7 cellular contexts compared by ENCODE assay signal in the genomic region with DNA sequence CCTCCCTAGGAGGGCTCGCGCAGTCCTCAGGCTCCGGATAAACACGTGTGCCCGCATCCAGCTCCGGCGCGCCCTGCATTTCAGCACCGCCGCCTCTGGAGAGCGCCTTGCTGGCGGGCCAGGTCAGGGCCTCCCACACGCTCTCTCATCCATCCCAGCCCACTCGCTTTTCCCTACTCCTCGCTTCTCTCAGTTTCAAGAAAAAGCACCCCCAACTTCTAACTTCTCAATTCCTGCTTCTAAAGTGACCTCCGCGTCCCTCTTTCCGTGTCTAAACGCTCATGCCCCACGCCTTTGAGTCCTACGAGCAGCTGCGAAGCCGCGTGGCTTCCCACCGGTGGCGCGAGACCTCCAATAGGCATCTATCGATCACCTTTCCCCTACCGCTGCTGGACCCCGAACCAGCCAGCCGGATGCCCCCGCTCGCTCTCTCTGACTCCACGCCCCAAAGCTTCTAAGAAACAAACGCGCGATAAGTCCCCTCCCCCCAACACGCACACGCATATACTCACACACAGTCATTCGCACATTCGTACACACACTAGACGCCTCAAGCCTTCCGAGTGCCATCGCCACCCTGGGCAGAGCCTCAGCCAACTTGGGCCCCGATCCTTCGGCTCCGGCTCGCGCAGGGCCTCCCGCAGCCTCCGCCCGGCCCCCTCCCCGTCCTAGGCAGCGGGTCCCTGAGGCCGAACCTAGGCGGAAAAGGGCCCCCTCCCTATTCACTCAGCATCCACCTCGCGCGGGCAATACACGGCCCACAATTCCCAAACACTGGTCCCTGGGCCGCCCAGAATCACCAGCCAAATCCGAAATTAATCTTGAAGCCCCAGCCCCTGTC. TPM values are rescaled to one million over a fixed set of nuclear protein-coding genes. Genes with fewer than 3 reads are reported as not detected.
DNase-seq lines count a peak whose midpoint lies in the region; ATAC-seq, FAIRE-seq and TF ChIP-seq lines count a peak whose summit lies in the region.

No MANE protein-coding gene starts in this region.

- POLR2A ChIA-PET in HEK293T (lab: Yijun Ruan, JAX) = no interaction called here
- POLR2A ChIA-PET in K562 (lab: Yijun Ruan, JAX) = interaction anchor here (1.0 kb wide), 1 partner anchor 14 kb away, joined by 3 read pairs; no protein-coding TSS in a partner anchor

- H3K27me3 ChIP-seq in Peyer's patch (peaks cover 0 to 14% of the 10 kb centered on the region in 2 donors), K562 (ENCODE audit: control insufficient read depth in 2 of 2, insufficient read depth in 2 of 2, low read length in 2 of 2) (peaks cover 28 to 32% of the 10 kb centered on the region in 2 experiments), hepatocyte (peaks cover 49% of the 10 kb centered on the region)

- no peaks in the 10 kb centered on the region for H3K9me2 ChIP-seq in hepatocyte (replicated peaks; ENCODE audit: insufficient read depth)

- H3K79me2 ChIP-seq in K562 (ENCODE audit: control insufficient read depth, insufficient read depth, low read length) (no peaks in the 10 kb centered on the region), hepatocyte (no peaks in the 10 kb centered on the region)

- CTCF ChIA-PET in HEK293T (lab: Yijun Ruan, JAX) = interaction anchor here (1.4 kb wide), 1 partner anchor 11 kb away, joined by 4 read pairs; no protein-coding TSS in a partner anchor
- CTCF ChIA-PET in K562 (lab: Yijun Ruan, JAX; ENCODE audit: low intra/inter-chr PET ratio) = no interaction called here

- no peak overlapping the region for H3K9ac ChIP-seq in K562 (ENCODE audit: insufficient read depth in 1 of 2, low read depth in 2 of 2, low read length in 2 of 2)

- H4K20me1 ChIP-seq in K562 (replicated peaks; ENCODE audit: control insufficient read depth, insufficient read depth, low read length) (no peaks in the 10 kb centered on the region), hepatocyte (ENCODE audit: insufficient read depth, poor library complexity, severe bottlenecking) (no peaks in the 10 kb centered on the region)

- TF ChIP-seq POLR2A in Peyer's patch (IDR thresholded peaks at IDR 0.05) = no peak
- TF ChIP-seq POLR2A in K562 (conservative IDR thresholded peaks at IDR 0.05) = no peak

- peak; percentile 81 for DNase-seq in HEK293T (ENCODE audit: extremely low spot score)
- DNase-seq in Peyer's patch = peak in 2 of 3 donors; percentile 48 to 55
- DNase-seq in K562 (ENCODE audit: extremely low read depth in 1 of 4, low spot score in 3 of 4) = peak in 3 of 4 experiments; percentile 19 to 28 (median 21)
- peak; percentile 87 for DNase-seq in hepatocyte (ENCODE audit: low spot score)
- DNase-seq in putamen (ENCODE audit: low spot score) = peak; percentile 43

- H3K36me3 ChIP-seq in Peyer's patch = no peaks in the 10 kb centered on the region
- no peaks in the 10 kb centered on the region; the same call in 2 of the 3 replicates for H3K36me3 ChIP-seq in K562 (ENCODE audit: control insufficient read depth, insufficient read depth, low read length)
- H3K36me3 ChIP-seq in hepatocyte (replicated peaks; ENCODE audit: insufficient read depth, low read depth) = no peaks in the 10 kb centered on the region

- H2AFZ ChIP-seq in K562 (ENCODE audit: low read depth, low read length) = no peak overlapping the region
- H2AFZ ChIP-seq in hepatocyte = no peak overlapping the region

- no peaks in the 10 kb centered on the region for H3K9me1 ChIP-seq in K562 (ENCODE audit: control insufficient read depth, insufficient read depth, low read length)

- no peak for TF ChIP-seq EP300 in K562 (IDR thresholded peaks at IDR 0.05; ENCODE audit: low read length)

- in situ Hi-C loops in K562 (cut with MboI) = no loop called here

- H3K4me1 ChIP-seq in Peyer's patch (peaks cover 0 to 23% (median 4%) of the 10 kb centered on the region in 4 donors), K562 (replicated peaks in 1 of 2; ENCODE audit: control insufficient read depth in 2 of 2, insufficient read depth in 2 of 2, low read length in 2 of 2) (peaks cover 0 to 13% of the 10 kb centered on the region in 2 experiments; a peak in 1 of 5 replicates), hepatocyte (ENCODE audit: insufficient read depth) (peaks cover 14% of the 10 kb centered on the region)

- H3K4me2 ChIP-seq in K562 (ENCODE audit: insufficient read depth, low read length) = no peak overlapping the region
- peak overlapping the region; percentile 92 for H3K4me2 ChIP-seq in hepatocyte

- WGBS in K562 (ENCODE audit: insufficient coverage, low coverage, missing lambda C conversion rate) = 39% methylated on average over 57 of the region's 62 CpGs
- WGBS in hepatocyte (ENCODE audit: low lambda C conversion rate, missing lambda C conversion rate) = 3% methylated on average over 61 of the region's 62 CpGs

- no TSS peak for BruUV-seq in K562 (replicated peaks; lab: Mats Ljungman, UMichigan)

- no peak for TF ChIP-seq CTCF in Peyer's patch (IDR thresholded peaks at IDR 0.05)
- TF ChIP-seq CTCF in K562 (IDR thresholded peaks at IDR 0.05 in 2 of 3, conservative IDR thresholded peaks at IDR 0.05 in 1 of 3; ENCODE audit: insufficient read depth in 2 of 3, low read depth in 1 of 3, low read length in 3 of 3) = no peak
- no peak for TF ChIP-seq CTCF in hepatocyte (IDR thresholded peaks at IDR 0.05; ENCODE audit: poor library complexity)

- H3K9me3 ChIP-seq in Peyer's patch (no peaks in the 10 kb centered on the region), K562 (replicated peaks; ENCODE audit: control insufficient read depth, insufficient read depth, low read depth, low read length) (no peaks in the 10 kb centered on the region), hepatocyte (ENCODE audit: low read depth) (no peaks in the 10 kb centered on the region)

- no peak overlapping the region for H3K27ac ChIP-seq in Peyer's patch
- H3K27ac ChIP-seq in K562 (ENCODE audit: extremely low read depth, low read depth, low read length) = no peak overlapping the region
- H3K27ac ChIP-seq in hepatocyte = no peak overlapping the region

- H3K4me3 ChIP-seq in Peyer's patch (peak overlapping the region in 2 of 4 donors; percentile 3 to 36), K562 (no peak overlapping the region), hepatocyte (peak overlapping the region; percentile 59)

- TF ChIP-seq RAD21 in K562 (CRISPR knock-in tag; conservative IDR thresholded peaks at IDR 0.05 in 1 of 2, IDR thresholded peaks at IDR 0.05 in 1 of 2) = no peak

- ATAC-seq in K562 (peak; percentile 81), GM19035 (IDR thresholded peaks at IDR 0.05; ENCODE audit: unreplicated experiment) (no peak), GM18858 (IDR thresholded peaks at IDR 0.05; ENCODE audit: unreplicated experiment) (no peak)

- intact Hi-C loops in K562 (cut with micrococcal nuclease) = no loop called here

- no peak for FAIRE-seq in K562 (lab: Jason Lieb, UNC)

TF ChIP-seq in HEK293T, 16 proteins besides CTCF, POLR2A, EP300 and RAD21:
- no peak for TF ChIP-seq FOXK2 (IDR thresholded peaks at IDR 0.05)
- TF ChIP-seq ARNT (IDR thresholded peaks at IDR 0.05) = no peak
- no peak for TF ChIP-seq HDGF (IDR thresholded peaks at IDR 0.05; ENCODE audit: borderline replicate concordance)
- TF ChIP-seq SP1 (IDR thresholded peaks at IDR 0.05) = no peak
TF ChIP-seq in HEK293T: peak in this region for 0.

RNA-seq across cellular contexts. Expression of gene NMNAT2, which starts 1.1 kb away (rescaled TPM):
- total RNA-seq in Peyer's patch = under 1 TPM in 3 of 4 donors, not detected in 1; 0.13 to 0.83 (median 0.66) TPM
- total RNA-seq in K562 (2011; cell fraction: chromatin; rRNA removed; ENCODE audit: low replicate concordance) = not detected in 2 replicates
- not detected in 2 replicates for total RNA-seq in K562 (2011; cell fraction: nucleolus; rRNA removed)
- not detected in 2 replicates for total RNA-seq in K562 (2011; cell fraction: nucleoplasm; rRNA removed)
- not detected in 2 replicates for total RNA-seq in K562 (2014; rRNA removed)
- total RNA-seq in K562 (2014; rRNA removed; fragmentation: Illumina TruSeq; extraction: Trizol) = not detected in 2 replicates
- not detected in 2 replicates for total RNA-seq in K562 (2015; rRNA removed; fragmentation: Illumina TruSeq; extraction: Trizol)
- not detected in 2 replicates for total RNA-seq in K562 (2021)
- not detected in 2 replicates for polyA plus RNA-seq in K562 (2011; rRNA removed)
- not detected in 2 replicates for polyA plus RNA-seq in K562 (2011; cell fraction: cytosol; rRNA removed)
- polyA plus RNA-seq in K562 (2011; cell fraction: nucleus; rRNA removed) = not detected in 2 replicates
- polyA plus RNA-seq in K562 (2012) = not detected in 2 replicates
- polyA plus RNA-seq in K562 (2014; fragmentation: Illumina TruSeq; extraction: Trizol) = not detected in 2 replicates
- not detected for polyA plus RNA-seq in K562 (2014; fragmentation: Nextera tagmentation; extraction: Ambion mirVana)
- not detected in 2 replicates for polyA plus RNA-seq in K562 (2014; rRNA removed)
- polyA minus RNA-seq in K562 (2011; rRNA and poly(A)+ RNA removed) = not detected in 2 replicates
- not detected in 2 replicates for polyA minus RNA-seq in K562 (2011; cell fraction: cytosol; rRNA and poly(A)+ RNA removed)
- polyA minus RNA-seq in K562 (2011; cell fraction: nucleus; rRNA and poly(A)+ RNA removed) = not detected in 2 replicates
- 0.88 and 1.00 TPM in 2 replicates for total RNA-seq in hepatocyte
- 0.66 and 0.99 TPM in 2 replicates for polyA plus RNA-seq in hepatocyte

RNA-seq across cellular contexts. Expression of gene SMG7, which starts 55.2 kb away (rescaled TPM):
- 10 to 100 TPM; 46.2 to 72.7 (median 54.3) TPM for total RNA-seq in Peyer's patch
- 62.4 and 123 TPM in 2 replicates for total RNA-seq in K562 (2011; cell fraction: chromatin; rRNA removed; ENCODE audit: low replicate concordance)
- 36.4 and 37.6 TPM in 2 replicates for total RNA-seq in K562 (2011; cell fraction: nucleolus; rRNA removed)
- total RNA-seq in K562 (2011; cell fraction: nucleoplasm; rRNA removed) = 49.6 and 67.6 TPM in 2 replicates
- 23.4 and 28.1 TPM in 2 replicates for total RNA-seq in K562 (2014; rRNA removed)
- total RNA-seq in K562 (2014; rRNA removed; fragmentation: Illumina TruSeq; extraction: Trizol) = 28.1 and 30.9 TPM in 2 replicates
- total RNA-seq in K562 (2015; rRNA removed; fragmentation: Illumina TruSeq; extraction: Trizol) = 29.0 and 30.4 TPM in 2 replicates
- total RNA-seq in K562 (2021) = 62.1 and 69.7 TPM in 2 replicates
- 59.0 and 64.8 TPM in 2 replicates for polyA plus RNA-seq in K562 (2011; rRNA removed)
- 41.6 and 49.6 TPM in 2 replicates for polyA plus RNA-seq in K562 (2011; cell fraction: cytosol; rRNA removed)
- polyA plus RNA-seq in K562 (2011; cell fraction: nucleus; rRNA removed) = 69.9 and 76.0 TPM in 2 replicates
- polyA plus RNA-seq in K562 (2012) = 28.7 and 36.9 TPM in 2 replicates
- polyA plus RNA-seq in K562 (2014; fragmentation: Illumina TruSeq; extraction: Trizol) = 59.9 and 74.6 TPM in 2 replicates
- 10 to 100 TPM; 12.4 to 12.5 TPM for polyA plus RNA-seq in K562 (2014; fragmentation: Nextera tagmentation; extraction: Ambion mirVana)
- 34.6 and 38.7 TPM in 2 replicates for polyA plus RNA-seq in K562 (2014; rRNA removed)
- 89.9 and 91.6 TPM in 2 replicates for polyA minus RNA-seq in K562 (2011; rRNA and poly(A)+ RNA removed)
- polyA minus RNA-seq in K562 (2011; cell fraction: cytosol; rRNA and poly(A)+ RNA removed) = 38.0 and 42.5 TPM in 2 replicates
- polyA minus RNA-seq in K562 (2011; cell fraction: nucleus; rRNA and poly(A)+ RNA removed) = 55.1 and 87.4 TPM in 2 replicates
- 28.8 and 39.5 TPM in 2 replicates for total RNA-seq in hepatocyte
- polyA plus RNA-seq in hepatocyte = 22.3 and 28.1 TPM in 2 replicates

Comparison
In these comparisons a context has a peak if more than half of its experiments do, and no peak if none do; other contexts are left out.
1. DNase-seq: peak in every context shown above with its lines; median percentile 87 in hepatocyte; 81 in HEK293T; 52 in Peyer's patch; 43 in putamen; 21 in K562.